In genomic region chr3:40313975-40314860, GRCh38 we compare ENCODE assay signal across 11 cellular contexts. TPM values are rescaled to one million over a fixed set of nuclear protein-coding genes. Genes with fewer than 3 reads are reported as not detected.
A peak's percentile ranks its signal among the peaks of the same experiment; 100 is the strongest.
DNase-seq lines count a peak whose midpoint lies in the region; ATAC-seq lines count a peak whose summit lies in the region.
"Had no signal": no experiment of that assay in that cellular context is flagged by ENCODE, and none has a peak within 500 bp of the region (broad histone marks: within the 10 kb centered on the region; RNA-seq: fewer than 3 reads in every experiment).

No MANE protein-coding gene starts in this region.

- no peaks in the 10 kb centered on the region for H3K9me3 ChIP-seq in thymus (ENCODE audit: control insufficient read depth)
- H3K9me3 ChIP-seq: SK-N-SH had no signal

- no peak overlapping the region for H3K4me3 ChIP-seq in thymus (ENCODE audit: low read length)

- WGBS in thymus, result 90% methylated on average over 8 of the region's 8 CpGs

- H3K9me3 Mint-ChIP-seq in activated naive CD4-positive, alpha-beta T cell treated with anti-CD3 and anti-CD28 coated beads for 36 hours, result no peaks in the 10 kb centered on the region
- no peaks in the 10 kb centered on the region for H3K9me3 Mint-ChIP-seq in activated naive CD8-positive, alpha-beta T cell treated with anti-CD3 and anti-CD28 coated beads, Interleukin-2, amount 50 U/mL, for 24 hours
- no peaks in the 10 kb centered on the region for H3K9me3 Mint-ChIP-seq in immature natural killer cell

- H3K4me1 ChIP-seq in thymus (ENCODE audit: control insufficient read depth, insufficient read depth, low read length), result no peaks in the 10 kb centered on the region

- no peaks in the 10 kb centered on the region for H3K27me3 ChIP-seq in thymus (ENCODE audit: control insufficient read depth, insufficient read depth)

- H3K4me1 Mint-ChIP-seq in activated naive CD4-positive, alpha-beta T cell treated with anti-CD3 and anti-CD28 coated beads for 36 hours (ENCODE audit: low read depth), result peaks cover 19% of the 10 kb centered on the region
- peaks cover 26% of the 10 kb centered on the region for H3K4me1 Mint-ChIP-seq in activated naive CD8-positive, alpha-beta T cell treated with anti-CD3 and anti-CD28 coated beads, Interleukin-2, amount 50 U/mL, for 24 hours
- peaks cover 33 to 45% of the 10 kb centered on the region in 2 donors for H3K4me1 Mint-ChIP-seq in immature natural killer cell

- no peak for DNase-seq in activated naive CD4-positive, alpha-beta T cell treated with anti-CD3 and anti-CD28 coated beads for 36 hours
- no peak for DNase-seq in activated naive CD4-positive, alpha-beta T cell treated with Interleukin-2 at 50 U/mL for 16 hours
- DNase-seq in activated naive CD8-positive, alpha-beta T cell treated with anti-CD3 and anti-CD28 coated beads, Interleukin-2, amount 50 U/mL, for 24 hours, result no peak
- DNase-seq in immature natural killer cell, result no peak
- no peak for DNase-seq in ACHN
- no peak for DNase-seq in NCI-H1048 (lab: John Stamatoyannopoulos, UW)
- DNase-seq: central memory CD4-positive, alpha-beta T cell; SK-N-SH had no signal

- no peak for ATAC-seq in activated naive CD8-positive, alpha-beta T cell treated with anti-CD3 and anti-CD28 coated beads, Interleukin-2, amount 50 U/mL, for 24 hours
- no peak for ATAC-seq in HG03097 (IDR thresholded peaks at IDR 0.05; ENCODE audit: low FRiP score, unreplicated experiment)

- peak overlapping the region; percentile 5 for H3K27ac Mint-ChIP-seq in activated naive CD4-positive, alpha-beta T cell treated with anti-CD3 and anti-CD28 coated beads for 36 hours
- H3K27ac Mint-ChIP-seq in activated naive CD8-positive, alpha-beta T cell treated with anti-CD3 and anti-CD28 coated beads, Interleukin-2, amount 50 U/mL, for 24 hours, result peak overlapping the region; percentile 57
- peak overlapping the region; percentile 8 to 57 (median 34) for H3K27ac Mint-ChIP-seq in immature natural killer cell

- H3K36me3 Mint-ChIP-seq in activated naive CD4-positive, alpha-beta T cell treated with anti-CD3 and anti-CD28 coated beads for 36 hours (ENCODE audit: low read depth), result peaks cover 20% of the 10 kb centered on the region
- H3K36me3 Mint-ChIP-seq in activated naive CD8-positive, alpha-beta T cell treated with anti-CD3 and anti-CD28 coated beads, Interleukin-2, amount 50 U/mL, for 24 hours (ENCODE audit: low read depth), result peaks cover 24% of the 10 kb centered on the region
- peaks cover 3 to 22% (median 19%) of the 10 kb centered on the region in 3 donors for H3K36me3 Mint-ChIP-seq in immature natural killer cell

- H3K4me3 Mint-ChIP-seq in activated naive CD4-positive, alpha-beta T cell treated with anti-CD3 and anti-CD28 coated beads for 36 hours, result no peak overlapping the region
- H3K4me3 Mint-ChIP-seq in activated naive CD8-positive, alpha-beta T cell treated with anti-CD3 and anti-CD28 coated beads, Interleukin-2, amount 50 U/mL, for 24 hours, result no peak overlapping the region
- no peak overlapping the region for H3K4me3 Mint-ChIP-seq in immature natural killer cell

- no peaks in the 10 kb centered on the region for H3K27me3 Mint-ChIP-seq in activated naive CD4-positive, alpha-beta T cell treated with anti-CD3 and anti-CD28 coated beads for 36 hours (ENCODE audit: low read depth)
- no peaks in the 10 kb centered on the region for H3K27me3 Mint-ChIP-seq in activated naive CD8-positive, alpha-beta T cell treated with anti-CD3 and anti-CD28 coated beads, Interleukin-2, amount 50 U/mL, for 24 hours
- H3K27me3 Mint-ChIP-seq in immature natural killer cell (ENCODE audit: low read depth in 3 of 3), result peaks cover 5 to 8% (median 7%) of the 10 kb centered on the region in 3 donors
- H3K27me3 Mint-ChIP-seq: progenitor cell of endocrine pancreas had no signal

- H3K27ac ChIP-seq in thymus (ENCODE audit: low read depth), result peak overlapping the region; percentile 38

- H3K36me3 ChIP-seq in thymus (ENCODE audit: control insufficient read depth, insufficient read depth), result peaks cover 25% of the 10 kb centered on the region

- intact Hi-C loops in activated naive CD4-positive, alpha-beta T cell treated with anti-CD3 and anti-CD28 coated beads for 36 hours (cut with micrococcal nuclease), result loop anchor here (5.0 kb wide), 1 partner anchor 888 kb away; no protein-coding TSS in a partner anchor

- CTCF ChIA-PET in activated naive CD4-positive, alpha-beta T cell treated with anti-CD3 and anti-CD28 coated beads for 36 hours (lab: Charles Lee), result interaction anchor here (1.4 to 8.1 kb wide), 5 partner anchors 12 to 134 kb away, joined by 5 to 133 read pairs (median 28); no protein-coding TSS in a partner anchor

- in situ Hi-C loops in ACHN (cut with HindIII; ENCODE audit: low pct_ligation_motif_present, low pct_unique_long_range_greater_than_20kb, low sequenced_read_pairs), result loop anchor here (25.0 kb wide), 1 partner anchor 127 kb away; no protein-coding TSS in a partner anchor

RNA-seq across cellular contexts. Expression of gene EIF1B, which starts 4.7 kb away (rescaled TPM):
- total RNA-seq in activated naive CD4-positive, alpha-beta T cell treated with anti-CD3 and anti-CD28 coated beads for 36 hours, result 10 to 100 TPM; 47.0 to 49.2 TPM
- polyA plus RNA-seq in immature natural killer cell (10 to 100 TPM; 32.8 to 54.1 (median 34.4) TPM), thymus (101 TPM)

Comparison
In these comparisons a context has a peak if more than half of its experiments do, and no peak if none do; other contexts are left out.
1. H3K27ac Mint-ChIP-seq: peak in every context shown above with its lines; median percentile 57 in activated naive CD8-positive, alpha-beta T cell treated with anti-CD3 and anti-CD28 coated beads, Interleukin-2, amount 50 U/mL, for 24 hours; 34 in immature natural killer cell; 5 in activated naive CD4-positive, alpha-beta T cell treated with anti-CD3 and anti-CD28 coated beads for 36 hours.